ENCODE assay signal across 17 cellular contexts in the genomic region with DNA sequence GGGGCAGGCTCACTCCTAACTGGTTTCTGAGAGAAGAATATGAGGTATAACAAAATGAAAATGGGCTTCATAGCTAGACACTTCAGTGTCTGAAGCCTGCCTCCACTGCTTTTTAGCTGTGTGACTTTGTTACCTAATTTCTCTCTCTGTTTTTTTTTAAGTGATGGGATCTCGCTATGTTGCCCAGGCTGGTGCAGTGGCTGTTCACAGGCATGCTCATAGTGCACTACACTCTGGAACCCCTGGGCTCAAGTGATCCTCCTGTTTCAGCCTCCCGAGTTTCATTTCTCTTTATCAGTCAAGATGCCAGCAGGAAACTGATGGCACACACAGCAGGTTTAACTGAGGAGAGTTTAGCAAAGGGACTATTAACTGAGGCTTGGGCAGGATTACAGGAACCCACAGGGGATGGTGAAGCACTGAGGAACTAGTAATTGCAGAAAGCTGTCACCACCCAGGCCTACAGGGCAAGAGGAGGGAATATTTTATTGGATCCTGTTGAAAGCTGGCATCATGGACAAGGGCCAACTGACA. TPM values are rescaled to one million over a fixed set of nuclear protein-coding genes. Genes with fewer than 3 reads are reported as not detected.
A peak's percentile ranks its signal among the peaks of the same experiment; 100 is the strongest.
DNase-seq lines count a peak whose midpoint lies in the region; ATAC-seq and TF ChIP-seq lines count a peak whose summit lies in the region.
"Had no signal": no experiment of that assay in that cellular context is flagged by ENCODE, and none has a peak within 500 bp of the region (broad histone marks: within the 10 kb centered on the region; RNA-seq: fewer than 3 reads in every experiment).

No MANE protein-coding gene starts in this region.

- no peak for ATAC-seq in GM23338
- no peak for ATAC-seq in WTC11
- no peak for ATAC-seq in HG02884 (IDR thresholded peaks at IDR 0.05; ENCODE audit: unreplicated experiment)

- no peaks in the 10 kb centered on the region for H3F3A ChIP-seq in GM23338 (replicated peaks; ENCODE audit: low read depth)

- H3K4me1 Mint-ChIP-seq in GM23338 (peaks cover 16% of the 10 kb centered on the region), WTC11 (peaks cover 23% of the 10 kb centered on the region)
- H3K4me1 Mint-ChIP-seq: CD4-positive, alpha-beta memory T cell had no signal

- H3K36me3 Mint-ChIP-seq in GM23338 (ENCODE audit: low read depth) (no peaks in the 10 kb centered on the region), WTC11 (no peaks in the 10 kb centered on the region)
- H3K36me3 Mint-ChIP-seq: CD4-positive, alpha-beta memory T cell had no signal

- POLR2A ChIA-PET in HEK293 (lab: Yijun Ruan, JAX) (interaction anchor here (1.4 to 1.7 kb wide), 2 partner anchors 25 kb away, joined by 4 to 7 read pairs; partner anchors contain the start of gene ATF3), WTC11 (lab: Charles Lee) (no interaction called here)

- no peaks in the 10 kb centered on the region for H4K20me1 ChIP-seq in GM23338 (replicated peaks; ENCODE audit: insufficient read depth)

- peaks cover 7% of the 10 kb centered on the region; the same call in 1 of the 2 replicates for H3K4me1 ChIP-seq in GM23338 (ENCODE audit: insufficient read depth)
- H3K4me1 ChIP-seq in HEK293 (ENCODE audit: control insufficient read depth, insufficient read depth, low read length) = peaks cover 5% of the 10 kb centered on the region; the same call in 1 of the 2 replicates
- peaks cover 0 to 20% (median 5%) of the 10 kb centered on the region in 4 donors for H3K4me1 ChIP-seq in tibial artery
- H3K4me1 ChIP-seq: HAP-1 had no signal

- H3K27ac Mint-ChIP-seq in GM23338 (no peak overlapping the region), WTC11 (no peak overlapping the region)
- H3K27ac Mint-ChIP-seq: CD4-positive, alpha-beta memory T cell had no signal

- H3K36me3 ChIP-seq in GM23338 (ENCODE audit: insufficient read depth) = no peaks in the 10 kb centered on the region
- no peaks in the 10 kb centered on the region for H3K36me3 ChIP-seq in HEK293 (ENCODE audit: control insufficient read depth in 2 of 2, insufficient read depth in 1 of 2, low read length in 2 of 2)
- no peaks in the 10 kb centered on the region for H3K36me3 ChIP-seq in tibial artery
- H3K36me3 ChIP-seq: HAP-1 had no signal

- H3K4me3 ChIP-seq in GM23338 (no peak overlapping the region), HEK293 (ENCODE audit: low read depth, low read length) (no peak overlapping the region), tibial artery (no peak overlapping the region)
- H3K4me3 ChIP-seq: HAP-1 had no signal

- DNase-seq in GM23338 (ENCODE audit: low spot score) (no peak), NCI-H69 (lab: John Stamatoyannopoulos, UW) (peak; percentile 44), WTC11 (ENCODE audit: low spot score) (no peak), tibial artery (no peak)
- no peak for DNase-seq in activated effector memory CD4-positive, alpha-beta T cell treated with Interleukin-2 at 50 U/mL for 16 hours
- DNase-seq in stimulated activated CD4-positive, alpha-beta T cell treated with anti-CD3 and anti-CD28 coated beads, Interleukin-2, amount 100 ng/mL, for 48 hours = no peak
- DNase-seq: C1 segment of cervical spinal cord; Calu3; CD4-positive, alpha-beta memory T cell; COR-L47; DMS53; DMS79 treated with DMSO at 0.1 percent for 48 hours; GF-D8; GOT3 had no signal

- no peak overlapping the region for H3K4me3 Mint-ChIP-seq in GM23338
- no peak overlapping the region for H3K4me3 Mint-ChIP-seq in WTC11
- H3K4me3 Mint-ChIP-seq: CD4-positive, alpha-beta memory T cell had no signal

- H3K9me3 ChIP-seq in HEK293 (ENCODE audit: control insufficient read depth, insufficient read depth, low read depth, low read length) (no peaks in the 10 kb centered on the region), tibial artery (no peaks in the 10 kb centered on the region)
- H3K9me3 ChIP-seq: HAP-1 had no signal

- H2AFZ ChIP-seq in GM23338 = peak overlapping the region; percentile 59; the same call in 1 of the 2 replicates

- CTCF ChIA-PET in HEK293 (lab: Yijun Ruan, JAX) (interaction anchor here (1.0 to 1.6 kb wide), 3 partner anchors 12 to 127 kb away, joined by 3 to 4 read pairs (median 4); no protein-coding TSS in a partner anchor), WTC11 (lab: Charles Lee) (interaction anchor here (1.0 to 2.0 kb wide), 3 partner anchors 82 to 127 kb away, joined by 3 to 7 read pairs (median 4); no protein-coding TSS in a partner anchor)

- no peaks in the 10 kb centered on the region; the same call in 2 of the 3 replicates for H3K9me3 Mint-ChIP-seq in GM23338
- no peaks in the 10 kb centered on the region for H3K9me3 Mint-ChIP-seq in WTC11
- H3K9me3 Mint-ChIP-seq: CD4-positive, alpha-beta memory T cell had no signal

- TF ChIP-seq CTCF in GM23338 (conservative IDR thresholded peaks at IDR 0.05; ENCODE audit: low read depth in 2 of 2) (no peak), HEK293 (tag by site-specific recombination; IDR thresholded peaks at IDR 0.05) (no peak), WTC11 (IDR thresholded peaks at IDR 0.05) (no peak), tibial artery (IDR thresholded peaks at IDR 0.05) (no peak)

- no peak overlapping the region for H3K27ac ChIP-seq in GM23338 (ENCODE audit: low read depth)
- no peak overlapping the region for H3K27ac ChIP-seq in HEK293 (ENCODE audit: extremely low read depth, low read depth, low read length)
- no peak overlapping the region for H3K27ac ChIP-seq in tibial artery

- no peaks in the 10 kb centered on the region for H3K9me2 ChIP-seq in GM23338 (ENCODE audit: insufficient read depth)

- no peaks in the 10 kb centered on the region for H3K79me2 ChIP-seq in GM23338 (replicated peaks; ENCODE audit: insufficient read depth)

- no peak overlapping the region for H3K4me2 ChIP-seq in GM23338

- intact Hi-C loops in tibial artery (cut with DNase I; ENCODE audit: low total_unique reads) = no loop called here

- H3K27me3 Mint-ChIP-seq in GM23338 (ENCODE audit: insufficient read depth, low read depth, poor library complexity) (peaks cover 3% of the 10 kb centered on the region), WTC11 (ENCODE audit: low read depth) (no peaks in the 10 kb centered on the region)

- H3K27me3 ChIP-seq in GM23338 (ENCODE audit: insufficient read depth) (no peaks in the 10 kb centered on the region), tibial artery (peaks cover 0 to 12% of the 10 kb centered on the region in 2 donors)

TF ChIP-seq in GM23338, 12 proteins besides CTCF, POLR2A, EP300 and RAD21 (continues in another document):
- TF ChIP-seq EZH2phosphoT487 (IDR thresholded peaks at IDR 0.05; ENCODE audit: unreplicated experiment) = no peak
- TF ChIP-seq EZH2 (IDR thresholded peaks at IDR 0.05; ENCODE audit: low read depth, unreplicated experiment) = no peak

TF ChIP-seq in HEK293, 187 proteins besides CTCF, POLR2A, EP300 and RAD21:
- peak; percentile 92 for TF ChIP-seq ZIC2 (tag by site-specific recombination; IDR thresholded peaks at IDR 0.05)
- TF ChIP-seq ZBTB17 (tag by site-specific recombination; IDR thresholded peaks at IDR 0.05) = no peak
- no peak for TF ChIP-seq ZNF223 (tag by site-specific recombination; IDR thresholded peaks at IDR 0.05)

TF ChIP-seq in WTC11, 78 proteins besides CTCF, POLR2A, EP300 and RAD21:
- no peak for TF ChIP-seq RORB (CRISPR knock-in tag; IDR thresholded peaks at IDR 0.05)
- TF ChIP-seq ZNF232 (CRISPR knock-in tag; IDR thresholded peaks at IDR 0.05) = no peak
- TF ChIP-seq SMAD4 (CRISPR knock-in tag; IDR thresholded peaks at IDR 0.05) = no peak
- no peak for TF ChIP-seq ATF3 (CRISPR knock-in tag; conservative IDR thresholded peaks at IDR 0.05)
- TF ChIP-seq CBFB (CRISPR knock-in tag; IDR thresholded peaks at IDR 0.05; ENCODE audit: low read depth) = no peak
- no peak for TF ChIP-seq MYBL2 (CRISPR knock-in tag; IDR thresholded peaks at IDR 0.05)
- TF ChIP-seq ZNF121 (CRISPR knock-in tag; IDR thresholded peaks at IDR 0.05) = peak; percentile 52; the same call in 1 of the 2 replicates
- no peak for TF ChIP-seq MLX (CRISPR knock-in tag; IDR thresholded peaks at IDR 0.05)

RNA-seq across cellular contexts. Expression of gene ATF3, which starts 25.4 kb away (rescaled TPM):
- total RNA-seq in GM23338 (2014; rRNA removed; shearing (Covaris generic)) = 17.2 and 19.3 TPM in 2 replicates
- 12.6 and 16.2 TPM in 2 replicates for polyA plus RNA-seq in GM23338 (2016; fragmentation: Nextera tagmentation; extraction: Ambion mirVana)
- 12.5 to 19.4 TPM (median 14.6 TPM) in 3 replicates for total RNA-seq in WTC11 (2021)
